In the genomic region with DNA sequence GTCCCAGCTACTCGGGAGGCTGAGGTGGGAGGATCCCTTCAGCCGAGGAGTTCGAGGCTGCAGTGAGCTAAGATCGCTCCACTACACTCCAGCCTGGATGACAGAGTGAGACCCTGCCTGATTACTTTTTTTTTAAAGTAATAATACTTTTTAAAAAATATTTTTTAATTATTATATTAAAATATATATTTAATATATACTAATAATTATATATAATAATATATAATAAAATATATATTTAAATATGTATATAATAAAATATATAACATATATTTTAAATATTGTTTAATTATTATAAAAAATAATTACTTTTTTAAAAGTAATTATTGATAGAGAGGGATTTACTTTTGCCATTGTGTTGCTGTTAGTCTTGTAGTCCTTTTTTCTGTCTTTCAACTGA, we compare ENCODE assay signal across 21 cellular contexts.
DNase-seq lines count a peak whose midpoint lies in the region; FAIRE-seq and TF ChIP-seq lines count a peak whose summit lies in the region.
"Had no signal": no experiment of that assay in that cellular context is flagged by ENCODE, and none has a peak within 500 bp of the region (broad histone marks: within the 10 kb centered on the region; RNA-seq: fewer than 3 reads in every experiment).

No MANE protein-coding gene starts in this region.

- DNase-seq in RCC 7860 (ENCODE audit: low spot score), result no peak
- no peak for DNase-seq in esophagus muscularis mucosa (ENCODE audit: extremely low spot score)
- DNase-seq in ovary, result no peak
- DNase-seq in uterus, result no peak
- DNase-seq in activated effector memory CD4-positive, alpha-beta T cell treated with anti-CD3 and anti-CD28 coated beads, Interleukin-2, amount 50 U/mL, for 16 hours, result no peak
- DNase-seq in GDM1 (lab: John Stamatoyannopoulos, UW), result no peak
- no peak for DNase-seq in NCI-H2107 (lab: John Stamatoyannopoulos, UW)
- DNase-seq: CD4-positive, alpha-beta memory T cell; COR-L47; DMS53; MM.1S; NCI-H2029; NCI-H446 treated with DMSO at 0.1 percent for 48 hours; NCI-H526; SHP77 had no signal

- intact Hi-C loops in esophagus muscularis mucosa (cut with DNase I), result loop anchor here (10.0 kb wide), 1 partner anchor 56 kb away; no protein-coding TSS in a partner anchor
- intact Hi-C loops in ovary (cut with DNase I), result no loop called here
- intact Hi-C loops in uterus (cut with DNase I; ENCODE audit: low total_unique reads), result no loop called here

- no peak for TF ChIP-seq EP300 in esophagus muscularis mucosa (IDR thresholded peaks at IDR 0.05)
- TF ChIP-seq EP300 in ovary (IDR thresholded peaks at IDR 0.05), result no peak

- no peak for TF ChIP-seq POLR2A in esophagus muscularis mucosa (IDR thresholded peaks at IDR 0.05; ENCODE audit: low read depth)
- no peak for TF ChIP-seq POLR2A in ovary (IDR thresholded peaks at IDR 0.05)
- no peak for TF ChIP-seq POLR2A in uterus (IDR thresholded peaks at IDR 0.05)

- H3K27me3 ChIP-seq in esophagus muscularis mucosa, result no peaks in the 10 kb centered on the region
- H3K27me3 ChIP-seq in ovary, result no peaks in the 10 kb centered on the region
- H3K27me3 ChIP-seq in uterus, result no peaks in the 10 kb centered on the region
- H3K27me3 ChIP-seq: BLaER1 treated with 17β-estradiol and CSF1 and Interleukin-3, amounts not matched to agents 10 nM and 100 nM had no signal

- H3K4me3 ChIP-seq in esophagus muscularis mucosa (no peak overlapping the region), ovary (no peak overlapping the region), uterus (no peak overlapping the region)
- H3K4me3 ChIP-seq: BLaER1 treated with 17β-estradiol and CSF1 and Interleukin-3, amounts not matched to agents 10 nM and 100 nM; GM12878 had no signal

- H3K9me3 ChIP-seq in esophagus muscularis mucosa, result no peaks in the 10 kb centered on the region
- H3K9me3 ChIP-seq in ovary, result no peaks in the 10 kb centered on the region
- H3K9me3 ChIP-seq in uterus, result no peaks in the 10 kb centered on the region
- H3K9me3 ChIP-seq: BLaER1 treated with 17β-estradiol and CSF1 and Interleukin-3, amounts not matched to agents 10 nM and 100 nM had no signal

- FAIRE-seq in RCC 7860 (lab: Jason Lieb, UNC), result peak; percentile 90
- FAIRE-seq: GM12878, GM19239 had no signal

- H3K4me1 ChIP-seq in esophagus muscularis mucosa (peaks cover 0 to 46% (median 42%) of the 10 kb centered on the region in 4 donors), ovary (ENCODE audit: insufficient read depth) (peaks cover 15% of the 10 kb centered on the region), uterus (no peaks in the 10 kb centered on the region)
- H3K4me1 ChIP-seq: BLaER1 treated with 17β-estradiol and CSF1 and Interleukin-3, amounts not matched to agents 10 nM and 100 nM had no signal

- TF ChIP-seq CTCF in esophagus muscularis mucosa (IDR thresholded peaks at IDR 0.05), result no peak
- no peak for TF ChIP-seq CTCF in ovary (IDR thresholded peaks at IDR 0.05)
- TF ChIP-seq CTCF in uterus (IDR thresholded peaks at IDR 0.05), result no peak

- WGBS in esophagus muscularis mucosa, result 81% methylated on average over 4 of the region's 4 CpGs
- 20 to 33% (median 25%) methylated on average over 4 of the region's 4 CpGs for WGBS in ovary, 3 donors

- peak overlapping the region; percentile 49 to 71 (median 58) for H3K27ac ChIP-seq in esophagus muscularis mucosa (replicated peaks in 1 of 4)
- H3K27ac ChIP-seq in ovary, result peak overlapping the region; percentile 43 to 76
- H3K27ac ChIP-seq in uterus, result peak overlapping the region; percentile 68 to 72
- H3K27ac ChIP-seq: BLaER1 treated with 17β-estradiol and CSF1 and Interleukin-3, amounts not matched to agents 10 nM and 100 nM; HL-60; KMS-11; RWPE1 had no signal

- no peaks in the 10 kb centered on the region for H3K36me3 ChIP-seq in esophagus muscularis mucosa
- no peaks in the 10 kb centered on the region for H3K36me3 ChIP-seq in ovary
- H3K36me3 ChIP-seq in uterus, result no peaks in the 10 kb centered on the region
- H3K36me3 ChIP-seq: BLaER1 treated with 17β-estradiol and CSF1 and Interleukin-3, amounts not matched to agents 10 nM and 100 nM had no signal
